In genomic region chr16:67667817-67668494, GRCh38 we compare ENCODE assay signal across 8 cellular contexts. TPM values are rescaled to one million over a fixed set of nuclear protein-coding genes. Genes with fewer than 3 reads are reported as not detected.
A peak's percentile ranks its signal among the peaks of the same experiment; 100 is the strongest.
DNase-seq lines count a peak whose midpoint lies in the region; ATAC-seq and TF ChIP-seq lines count a peak whose summit lies in the region.

No MANE protein-coding gene starts in this region.

- intact Hi-C loops in activated naive CD4-positive, alpha-beta T cell treated with anti-CD3 and anti-CD28 coated beads for 36 hours (cut with micrococcal nuclease): loop anchor here (1.0 kb wide), 5 partner anchors 8 to 187 kb away; partner anchors contain the start of genes ACD, ATP6V0D1, CTCF and PARD6A
- intact Hi-C loops in thyroid gland (cut with DNase I): loop anchor here (5.0 to 10.0 kb wide), 3 partner anchors 106 to 267 kb away; partner anchors contain the start of genes CTCF, CTRL and PSMB10

- WGBS in thyroid gland, 2 donors: 25 to 41% methylated on average over 10 to 14 of the region's 18 CpGs

- no peaks in the 10 kb centered on the region for H3K9me3 Mint-ChIP-seq in activated naive CD4-positive, alpha-beta T cell treated with anti-CD3 and anti-CD28 coated beads for 36 hours

- H3K4me2 ChIP-seq in KMS-11 (peak overlapping the region; percentile 90), parathyroid adenoma (ENCODE audit: low read length) (peak overlapping the region; percentile 92)

- H3K27me3 Mint-ChIP-seq in activated naive CD4-positive, alpha-beta T cell treated with anti-CD3 and anti-CD28 coated beads for 36 hours (ENCODE audit: low read depth): no peaks in the 10 kb centered on the region

- H3K9ac ChIP-seq in KMS-11 (no peak overlapping the region; the same call in 1 of the 2 replicates), parathyroid adenoma (no peak overlapping the region)

- H3K4me3 Mint-ChIP-seq in activated naive CD4-positive, alpha-beta T cell treated with anti-CD3 and anti-CD28 coated beads for 36 hours: peak overlapping the region; percentile 90

- H3K4me3 ChIP-seq in KMS-11 (IDR thresholded peaks at IDR 0.05; ENCODE audit: insufficient read depth, low read depth, low read length): no peak overlapping the region
- H3K4me3 ChIP-seq in parathyroid adenoma (ENCODE audit: low read depth, low read length): peak overlapping the region; percentile 84
- peak overlapping the region in 1 of 3 donors; percentile 72 for H3K4me3 ChIP-seq in thyroid gland (replicated peaks in 1 of 3)

- TF ChIP-seq POLR2A in thyroid gland (IDR thresholded peaks at IDR 0.05): no peak

- H3K4me1 Mint-ChIP-seq in activated naive CD4-positive, alpha-beta T cell treated with anti-CD3 and anti-CD28 coated beads for 36 hours (ENCODE audit: low read depth): peaks cover 17% of the 10 kb centered on the region

- H3K27ac Mint-ChIP-seq in activated naive CD4-positive, alpha-beta T cell treated with anti-CD3 and anti-CD28 coated beads for 36 hours: no peak overlapping the region

- H3K27me3 ChIP-seq in KMS-11 (ENCODE audit: insufficient read depth, low read depth) (no peaks in the 10 kb centered on the region), parathyroid adenoma (ENCODE audit: control insufficient read depth, insufficient read depth, low read length) (no peaks in the 10 kb centered on the region), thyroid gland (no peaks in the 10 kb centered on the region)

- H3K36me3 ChIP-seq in KMS-11 (ENCODE audit: insufficient read depth): no peaks in the 10 kb centered on the region
- H3K36me3 ChIP-seq in parathyroid adenoma (ENCODE audit: control insufficient read depth, insufficient read depth, low read length): no peaks in the 10 kb centered on the region
- no peaks in the 10 kb centered on the region for H3K36me3 ChIP-seq in thyroid gland

- CTCF ChIA-PET in activated naive CD4-positive, alpha-beta T cell treated with anti-CD3 and anti-CD28 coated beads for 36 hours (lab: Charles Lee): interaction anchor here (0.6 to 13.5 kb wide), 22 partner anchors 8 to 216 kb away, joined by 3 to 131 read pairs (median 4); partner anchors contain the start of genes CARMIL2, CTCF, GFOD2 and RANBP10

- H2AFZ ChIP-seq in KMS-11 (ENCODE audit: low read depth): peak overlapping the region; percentile 89; the same call in 1 of the 2 replicates
- H2AFZ ChIP-seq in parathyroid adenoma: peak overlapping the region; percentile 99

- H3K27ac ChIP-seq in KMS-11: peak overlapping the region; percentile 59; the same call in 1 of the 2 replicates
- H3K27ac ChIP-seq in parathyroid adenoma: peak overlapping the region; percentile 90
- peak overlapping the region in 2 of 3 donors; percentile 84 to 87 for H3K27ac ChIP-seq in thyroid gland

- no peaks in the 10 kb centered on the region; the same call in 1 of the 2 replicates for H3K79me2 ChIP-seq in KMS-11 (ENCODE audit: insufficient read depth, low read depth)
- no peaks in the 10 kb centered on the region for H3K79me2 ChIP-seq in parathyroid adenoma

- H3K9me3 ChIP-seq in parathyroid adenoma (ENCODE audit: control insufficient read depth, low read length) (no peaks in the 10 kb centered on the region), thyroid gland (no peaks in the 10 kb centered on the region)

- DNase-seq in DMS79 (lab: John Stamatoyannopoulos, UW) (peak; percentile 66), SIG-M5 treated with dmso at 0.1 percent for 504 hours (lab: John Stamatoyannopoulos, UW; ENCODE audit: unreplicated experiment) (peak; percentile 96), globus pallidus (ENCODE audit: low spot score) (peak; percentile 88), thyroid gland (peak; percentile 91 to 93)
- peak; percentile 91 for DNase-seq in activated naive CD4-positive, alpha-beta T cell treated with anti-CD3 and anti-CD28 coated beads for 36 hours

- peaks cover 31% of the 10 kb centered on the region for H3K4me1 ChIP-seq in KMS-11 (ENCODE audit: low read depth, poor library complexity, severe bottlenecking)
- peaks cover 17% of the 10 kb centered on the region for H3K4me1 ChIP-seq in parathyroid adenoma
- H3K4me1 ChIP-seq in thyroid gland: peaks cover 26 to 39% of the 10 kb centered on the region in 2 donors

- ATAC-seq in GM21576 (IDR thresholded peaks at IDR 0.05; ENCODE audit: unreplicated experiment): peak; percentile 65

- peaks cover 1% of the 10 kb centered on the region for H3K36me3 Mint-ChIP-seq in activated naive CD4-positive, alpha-beta T cell treated with anti-CD3 and anti-CD28 coated beads for 36 hours (ENCODE audit: low read depth)

- H4K20me1 ChIP-seq in KMS-11 (ENCODE audit: insufficient read depth): no peaks in the 10 kb centered on the region

- TF ChIP-seq CTCF in KMS-11 (conservative IDR thresholded peaks at IDR 0.05; ENCODE audit: low read depth, low read length) (peak; percentile 70), parathyroid adenoma (IDR thresholded peaks at IDR 0.05) (peak; percentile 96), thyroid gland (IDR thresholded peaks at IDR 0.05) (peak; percentile 77 to 99 (median 94))

RNA-seq across cellular contexts. Expression of gene C16orf86, which starts 1.3 kb away (rescaled TPM):
- 1 to 10 TPM; 3.2 to 3.6 TPM for total RNA-seq in activated naive CD4-positive, alpha-beta T cell treated with anti-CD3 and anti-CD28 coated beads for 36 hours
- 10 to 100 TPM in 1 of 4 donors, 1 to 10 TPM in 3; 3.9 to 10.7 (median 6.9) TPM for total RNA-seq in thyroid gland

RNA-seq across cellular contexts. Expression of gene ENKD1, which starts 1.4 kb away (rescaled TPM):
- 1 to 10 TPM; 6.7 to 7.3 TPM for total RNA-seq in activated naive CD4-positive, alpha-beta T cell treated with anti-CD3 and anti-CD28 coated beads for 36 hours
- total RNA-seq in thyroid gland: 10 to 100 TPM; 14.2 to 33.2 (median 21.9) TPM

RNA-seq across cellular contexts. Expression of gene PARD6A, which starts 7.2 kb away (rescaled TPM):
- 1 to 10 TPM; 7.3 to 8.4 TPM for total RNA-seq in activated naive CD4-positive, alpha-beta T cell treated with anti-CD3 and anti-CD28 coated beads for 36 hours
- 1 to 10 TPM; 2.5 to 8.8 (median 5.0) TPM for total RNA-seq in thyroid gland

RNA-seq across cellular contexts. Expression of gene ACD, which starts 7.9 kb away (rescaled TPM):
- total RNA-seq in activated naive CD4-positive, alpha-beta T cell treated with anti-CD3 and anti-CD28 coated beads for 36 hours: 10 to 100 TPM; 49.2 to 54.9 TPM
- total RNA-seq in thyroid gland: 10 to 100 TPM in 3 of 4 donors, 1 to 10 TPM in 1; 9.3 to 28.7 (median 21.5) TPM

RNA-seq across cellular contexts. Expression of gene CARMIL2, which starts 23.0 kb away (rescaled TPM):
- total RNA-seq in activated naive CD4-positive, alpha-beta T cell treated with anti-CD3 and anti-CD28 coated beads for 36 hours: 100 to 1,000 TPM; 123 to 130 TPM
- total RNA-seq in thyroid gland: 1 to 10 TPM in 2 of 4 donors, under 1 TPM in 2; 0.22 to 1.3 (median 0.92) TPM
